Comparison of ENCODE assay signal across 8 cellular contexts in genomic region chr20:36460648-36461599, GRCh38.
DNase-seq lines count a peak whose midpoint lies in the region; ATAC-seq and TF ChIP-seq lines count a peak whose summit lies in the region.

No MANE protein-coding gene starts in this region.

- H3K27me3 Mint-ChIP-seq in activated T-helper 17 cell treated with anti-CD3 and anti-CD28 coated beads, Interleukin-2, amount 50 U/mL, for 72 hours = peaks cover 2% of the 10 kb centered on the region
- H3K27me3 Mint-ChIP-seq in natural killer cell (ENCODE audit: low read depth in 2 of 2) = peaks cover 0 to 2% of the 10 kb centered on the region in 2 donors
- H3K27me3 Mint-ChIP-seq in stimulated activated naive B cell treated with anti-CD40 and anti-IgM and Interleukin-4, amounts not matched to agents 10 μg/mL and 1 μg/mL and 100 μg/mL, for 72 hours = peaks cover under 1 to 3% of the 10 kb centered on the region in 2 donors

- peak overlapping the region; percentile 68 for H3K4me2 ChIP-seq in DOHH2 (ENCODE audit: low read length)

- DNase-seq in RKO (ENCODE audit: low spot score) (peak; percentile 93), fibroblast of mammary gland (ENCODE audit: low read depth) (peak; percentile 84), natural killer cell (peak; percentile 87)
- peak; percentile 77 for DNase-seq in stimulated activated naive B cell treated with anti-CD40 and anti-IgM and Interleukin-4, amounts not matched to agents 10 μg/mL and 1 μg/mL and 100 μg/mL, for 72 hours

- H3K27ac ChIP-seq in DOHH2 (ENCODE audit: low read depth, low read length) = peak overlapping the region; percentile 33; the same call in 1 of the 2 replicates
- peak overlapping the region; percentile 63 for H3K27ac ChIP-seq in KOPT-K1 (ENCODE audit: low read depth, low read length, poor library complexity, severe bottlenecking)

- H3K36me3 ChIP-seq in DOHH2 (ENCODE audit: control insufficient read depth, low read length) (peaks cover 11% of the 10 kb centered on the region; the same call in 1 of the 2 replicates), KOPT-K1 (ENCODE audit: insufficient read depth, low read length) (no peaks in the 10 kb centered on the region)

- peaks cover 36% of the 10 kb centered on the region for H3K79me2 ChIP-seq in DOHH2 (ENCODE audit: control insufficient read depth, low read length)

- H3K9me3 ChIP-seq in DOHH2 (ENCODE audit: control insufficient read depth, insufficient read depth, low read length) (no peaks in the 10 kb centered on the region), KOPT-K1 (ENCODE audit: insufficient read depth, low read length, poor library complexity, severe bottlenecking) (no peaks in the 10 kb centered on the region)

- H3K27ac Mint-ChIP-seq in activated T-helper 17 cell treated with anti-CD3 and anti-CD28 coated beads, Interleukin-2, amount 50 U/mL, for 72 hours = peak overlapping the region; percentile 93
- H3K27ac Mint-ChIP-seq in natural killer cell = peak overlapping the region; percentile 95 to 96
- peak overlapping the region; percentile 83 for H3K27ac Mint-ChIP-seq in stimulated activated naive B cell treated with anti-CD40 and anti-IgM and Interleukin-4, amounts not matched to agents 10 μg/mL and 1 μg/mL and 100 μg/mL, for 72 hours

- H4K20me1 ChIP-seq in DOHH2 (ENCODE audit: control insufficient read depth, insufficient read depth, low read depth, low read length) = peaks cover 7% of the 10 kb centered on the region; the same call in 1 of the 2 replicates

- H3K4me3 ChIP-seq in DOHH2 (ENCODE audit: low read length) = peak overlapping the region; percentile 58
- peak overlapping the region; percentile 32 for H3K4me3 ChIP-seq in fibroblast of mammary gland (ENCODE audit: control insufficient read depth, low read depth, low read length)

- no peaks in the 10 kb centered on the region for H3K9me3 Mint-ChIP-seq in activated T-helper 17 cell treated with anti-CD3 and anti-CD28 coated beads, Interleukin-2, amount 50 U/mL, for 72 hours
- no peaks in the 10 kb centered on the region for H3K9me3 Mint-ChIP-seq in natural killer cell
- H3K9me3 Mint-ChIP-seq in stimulated activated naive B cell treated with anti-CD40 and anti-IgM and Interleukin-4, amounts not matched to agents 10 μg/mL and 1 μg/mL and 100 μg/mL, for 72 hours = no peaks in the 10 kb centered on the region

- H3K4me1 ChIP-seq in DOHH2 (ENCODE audit: control insufficient read depth, low read length) = peaks cover 50% of the 10 kb centered on the region

- ATAC-seq in GM21825 (IDR thresholded peaks at IDR 0.05; ENCODE audit: unreplicated experiment) (peak; percentile 55), natural killer cell (peak; percentile 78 to 91 (median 86))
- peak; percentile 70 for ATAC-seq in activated T-helper 17 cell treated with anti-CD3 and anti-CD28 coated beads, Interleukin-2, amount 50 U/mL, for 72 hours (replicated peaks)
- peak; percentile 72 to 80 for ATAC-seq in stimulated activated naive B cell treated with anti-CD40 and anti-IgM and Interleukin-4, amounts not matched to agents 10 μg/mL and 1 μg/mL and 100 μg/mL, for 72 hours (replicated peaks)

- peaks cover 10% of the 10 kb centered on the region for H3K4me1 Mint-ChIP-seq in activated T-helper 17 cell treated with anti-CD3 and anti-CD28 coated beads, Interleukin-2, amount 50 U/mL, for 72 hours
- peaks cover 47 to 48% of the 10 kb centered on the region in 2 donors for H3K4me1 Mint-ChIP-seq in natural killer cell
- H3K4me1 Mint-ChIP-seq in stimulated activated naive B cell treated with anti-CD40 and anti-IgM and Interleukin-4, amounts not matched to agents 10 μg/mL and 1 μg/mL and 100 μg/mL, for 72 hours = peaks cover 30 to 51% of the 10 kb centered on the region in 2 donors

- H3K9me2 ChIP-seq in DOHH2 (replicated peaks; ENCODE audit: control insufficient read depth, low read length) = no peaks in the 10 kb centered on the region

- no peaks in the 10 kb centered on the region; the same call in 1 of the 2 replicates for H3K27me3 ChIP-seq in DOHH2 (ENCODE audit: control insufficient read depth, low read length)

- peaks cover 14% of the 10 kb centered on the region for H3F3A ChIP-seq in DOHH2 (ENCODE audit: control insufficient read depth, insufficient read depth)

- no peak for TF ChIP-seq CTCF in DOHH2 (IDR thresholded peaks at IDR 0.05; ENCODE audit: low read depth, low read length, poor library complexity, severe bottlenecking)
- TF ChIP-seq CTCF in fibroblast of mammary gland (conservative IDR thresholded peaks at IDR 0.05; ENCODE audit: control insufficient read depth, insufficient read depth, low read depth, low read length) = no peak
- TF ChIP-seq CTCF in natural killer cell (IDR thresholded peaks at IDR 0.05) = no peak

- intact Hi-C loops in natural killer cell (cut with micrococcal nuclease) = loop anchor here (5.0 to 10.0 kb wide), 2 partner anchors 186 to 1064 kb away; partner anchors contain the start of genes BLCAP, NNAT and SLA2

- H3K36me3 Mint-ChIP-seq in activated T-helper 17 cell treated with anti-CD3 and anti-CD28 coated beads, Interleukin-2, amount 50 U/mL, for 72 hours (ENCODE audit: low read depth) = peaks cover 8% of the 10 kb centered on the region
- no peaks in the 10 kb centered on the region for H3K36me3 Mint-ChIP-seq in natural killer cell
- peaks cover 8% of the 10 kb centered on the region in 2 donors for H3K36me3 Mint-ChIP-seq in stimulated activated naive B cell treated with anti-CD40 and anti-IgM and Interleukin-4, amounts not matched to agents 10 μg/mL and 1 μg/mL and 100 μg/mL, for 72 hours

- peak overlapping the region; percentile 93 for H3K4me3 Mint-ChIP-seq in activated T-helper 17 cell treated with anti-CD3 and anti-CD28 coated beads, Interleukin-2, amount 50 U/mL, for 72 hours
- H3K4me3 Mint-ChIP-seq in natural killer cell = peak overlapping the region; percentile 86
- peak overlapping the region; percentile 54 to 83 for H3K4me3 Mint-ChIP-seq in stimulated activated naive B cell treated with anti-CD40 and anti-IgM and Interleukin-4, amounts not matched to agents 10 μg/mL and 1 μg/mL and 100 μg/mL, for 72 hours

Comparison
In these comparisons a context has a peak if more than half of its experiments do, and no peak if none do; other contexts are left out.
1. Peak in every context shown above with its lines: DNase-seq, ATAC-seq, H3K4me3 ChIP-seq and H3K27ac ChIP-seq.